Comparison of ENCODE assay signal across 21 cellular contexts in the genomic region with DNA sequence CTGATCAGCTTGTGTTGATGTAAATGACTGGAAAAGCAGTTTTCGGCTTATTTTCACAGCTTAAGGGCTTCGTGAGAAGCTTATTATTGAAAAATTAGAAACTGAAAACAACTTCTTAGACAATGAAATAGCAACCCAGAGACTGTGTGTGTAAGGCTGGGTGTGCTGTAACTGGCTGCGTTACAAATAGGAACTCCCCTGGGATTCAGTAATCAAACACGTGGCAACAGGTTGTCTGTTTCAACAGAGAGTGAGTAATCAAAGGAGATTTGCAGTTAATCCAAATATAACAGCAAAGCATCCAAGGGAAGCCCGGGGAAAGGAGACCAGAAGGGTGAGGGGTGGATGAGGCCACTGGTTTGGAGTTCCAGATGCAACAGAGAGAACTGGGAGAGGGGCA. TPM values are rescaled to one million over a fixed set of nuclear protein-coding genes. Genes with fewer than 3 reads are reported as not detected.
DNase-seq lines count a peak whose midpoint lies in the region; ATAC-seq and TF ChIP-seq lines count a peak whose summit lies in the region.
"Had no signal": no experiment of that assay in that cellular context is flagged by ENCODE, and none has a peak within 500 bp of the region (broad histone marks: within the 10 kb centered on the region; RNA-seq: fewer than 3 reads in every experiment).

No MANE protein-coding gene starts in this region.

- H3K4me3 ChIP-seq in RWPE2 (ENCODE audit: severe bottlenecking), result no peak overlapping the region
- H3K4me3 ChIP-seq in esophagus squamous epithelium, result peak overlapping the region; percentile 1 to 51 (median 32)
- H3K4me3 ChIP-seq in MM.1S (ENCODE audit: low read length), result no peak overlapping the region
- H3K4me3 ChIP-seq: BLaER1, Peyer's patch had no signal

- no peak overlapping the region for H3K4me2 ChIP-seq in MM.1S (ENCODE audit: low read depth, low read length)
- H3K4me2 ChIP-seq: BLaER1, KMS-11 had no signal

- no peak overlapping the region for H2AFZ ChIP-seq in MM.1S (ENCODE audit: low read length)

- no peaks in the 10 kb centered on the region for H3K4me1 Mint-ChIP-seq in activated CD4-positive, alpha-beta T cell treated with anti-CD3 and anti-CD28 coated beads for 36 hours
- H3K4me1 Mint-ChIP-seq: CD4-positive, alpha-beta memory T cell had no signal

- H3K9ac ChIP-seq in MM.1S (ENCODE audit: low read length), result no peak overlapping the region
- H3K9ac ChIP-seq: BLaER1, KMS-11 had no signal

- no peaks in the 10 kb centered on the region for H3K36me3 Mint-ChIP-seq in activated CD4-positive, alpha-beta T cell treated with anti-CD3 and anti-CD28 coated beads for 36 hours (ENCODE audit: low read depth)
- H3K36me3 Mint-ChIP-seq: CD4-positive, alpha-beta memory T cell had no signal

- TF ChIP-seq CTCF in RWPE2 (IDR thresholded peaks at IDR 0.05; ENCODE audit: poor library complexity, severe bottlenecking), result no peak
- TF ChIP-seq CTCF in esophagus squamous epithelium (IDR thresholded peaks at IDR 0.05), result no peak
- no peak for TF ChIP-seq CTCF in MM.1S (IDR thresholded peaks at IDR 0.05; ENCODE audit: low read length)

- intact Hi-C loops in esophagus squamous epithelium (cut with DNase I), result no loop called here
- intact Hi-C loops in activated CD4-positive, alpha-beta T cell treated with anti-CD3 and anti-CD28 coated beads for 36 hours (cut with DNase I, micrococcal nuclease), result no loop called here

- H3K9me3 Mint-ChIP-seq in activated CD4-positive, alpha-beta T cell treated with anti-CD3 and anti-CD28 coated beads for 36 hours (ENCODE audit: low read depth), result peaks cover 2% of the 10 kb centered on the region
- H3K9me3 Mint-ChIP-seq: H9 had no signal

- CTCF ChIA-PET in activated CD4-positive, alpha-beta T cell treated with anti-CD3 and anti-CD28 coated beads for 36 hours (lab: Charles Lee), result no interaction called here

- 28 to 33% methylated on average over 5 of the region's 5 CpGs for WGBS in esophagus squamous epithelium, 2 donors

- H3K36me3 ChIP-seq in RWPE2 (ENCODE audit: low read depth), result no peaks in the 10 kb centered on the region
- no peaks in the 10 kb centered on the region for H3K36me3 ChIP-seq in esophagus squamous epithelium
- no peaks in the 10 kb centered on the region for H3K36me3 ChIP-seq in MM.1S (replicated peaks; ENCODE audit: insufficient read depth, low read length)
- H3K36me3 ChIP-seq: BLaER1, Peyer's patch had no signal

- POLR2A ChIA-PET in activated CD4-positive, alpha-beta T cell treated with anti-CD3 and anti-CD28 coated beads for 36 hours (lab: Charles Lee), result no interaction called here

- H3K4me1 ChIP-seq in RWPE2 (ENCODE audit: insufficient read depth, poor library complexity, severe bottlenecking) (no peaks in the 10 kb centered on the region), esophagus squamous epithelium (peaks cover 0 to 16% (median 0%) of the 10 kb centered on the region in 3 donors), MM.1S (ENCODE audit: low read length) (no peaks in the 10 kb centered on the region)
- H3K4me1 ChIP-seq: Peyer's patch had no signal

- H3K79me2 ChIP-seq in MM.1S (ENCODE audit: low read length), result no peaks in the 10 kb centered on the region

- ATAC-seq in RWPE2 (ENCODE audit: low read depth) (peak; percentile 84), HG03442 (IDR thresholded peaks at IDR 0.05; ENCODE audit: unreplicated experiment) (no peak)
- ATAC-seq in activated CD4-positive, alpha-beta T cell treated with anti-CD3 and anti-CD28 coated beads for 36 hours, result no peak
- ATAC-seq: Right ventricle myocardium inferior had no signal

- DNase-seq in DMS153 (lab: John Stamatoyannopoulos, UW) (peak; percentile 38), DMS153 treated with DMSO at 0.1 percent for 48 hours (lab: John Stamatoyannopoulos, UW; ENCODE audit: unreplicated experiment) (no peak), RWPE2 (ENCODE audit: low spot score) (no peak), esophagus squamous epithelium (lab: John Stamatoyannopoulos, UW) (no peak), putamen (ENCODE audit: low spot score) (no peak), MM.1S (no peak)
- no peak for DNase-seq in activated CD4-positive, alpha-beta T cell treated with anti-CD3 and anti-CD28 coated beads for 36 hours
- DNase-seq: ACHN; CD4-positive, alpha-beta memory T cell; H9; IMR-90; NCI-H1694; NCI-H2081; NCI-H2171 treated with DMSO at 0.1 percent for 48 hours; Peyer's patch had no signal

- H3K9me2 ChIP-seq in MM.1S (replicated peaks; ENCODE audit: insufficient read depth, low read length), result no peaks in the 10 kb centered on the region

- no peak overlapping the region for H3K27ac Mint-ChIP-seq in activated CD4-positive, alpha-beta T cell treated with anti-CD3 and anti-CD28 coated beads for 36 hours
- H3K27ac Mint-ChIP-seq: CD4-positive, alpha-beta memory T cell had no signal

- H3K9me3 ChIP-seq in RWPE2 (ENCODE audit: severe bottlenecking) (no peaks in the 10 kb centered on the region), esophagus squamous epithelium (no peaks in the 10 kb centered on the region), MM.1S (replicated peaks; ENCODE audit: insufficient read depth, low read length) (no peaks in the 10 kb centered on the region)
- H3K9me3 ChIP-seq: BLaER1, Peyer's patch had no signal

- H3F3A ChIP-seq in MM.1S (ENCODE audit: insufficient read depth, low read length), result no peaks in the 10 kb centered on the region

- H4K20me1 ChIP-seq in MM.1S (ENCODE audit: insufficient read depth, low read length), result no peaks in the 10 kb centered on the region

- H3K27me3 Mint-ChIP-seq in activated CD4-positive, alpha-beta T cell treated with anti-CD3 and anti-CD28 coated beads for 36 hours, result no peaks in the 10 kb centered on the region
- H3K27me3 Mint-ChIP-seq: CD4-positive, alpha-beta memory T cell had no signal

- TF ChIP-seq POLR2A in esophagus squamous epithelium (IDR thresholded peaks at IDR 0.05), result no peak

- H3K27me3 ChIP-seq in RWPE2 (ENCODE audit: insufficient read depth, poor library complexity, severe bottlenecking), result peaks cover under 1% of the 10 kb centered on the region
- peaks cover 0 to 35% (median 0%) of the 10 kb centered on the region in 4 donors for H3K27me3 ChIP-seq in esophagus squamous epithelium
- H3K27me3 ChIP-seq in MM.1S (replicated peaks; ENCODE audit: insufficient read depth, low read length), result no peaks in the 10 kb centered on the region
- H3K27me3 ChIP-seq: Peyer's patch had no signal

- H3K27ac ChIP-seq in RWPE2 (ENCODE audit: poor library complexity, severe bottlenecking), result no peak overlapping the region
- peak overlapping the region in 3 of 4 donors; percentile 4 to 70 (median 64) for H3K27ac ChIP-seq in esophagus squamous epithelium
- no peak overlapping the region for H3K27ac ChIP-seq in MM.1S (ENCODE audit: low read length)
- H3K27ac ChIP-seq: 22Rv1, BLaER1, KMS-11, Peyer's patch had no signal

- H3K4me3 Mint-ChIP-seq in activated CD4-positive, alpha-beta T cell treated with anti-CD3 and anti-CD28 coated beads for 36 hours, result no peak overlapping the region
- H3K4me3 Mint-ChIP-seq: CD4-positive, alpha-beta memory T cell; H9 had no signal

RNA-seq across cellular contexts. Expression of gene NTM, which starts 19.2 kb away (rescaled TPM):
- 1 to 10 TPM in 1 of 4 donors, under 1 TPM in 3; 0.21 to 3.2 (median 0.84) TPM for total RNA-seq in esophagus squamous epithelium
- total RNA-seq in activated CD4-positive, alpha-beta T cell treated with anti-CD3 and anti-CD28 coated beads for 36 hours, result not detected
- total RNA-seq: CD4-positive, alpha-beta memory T cell; OCI-LY7 had no signal

Comparison
In these comparisons a context has a peak if more than half of its experiments do, and no peak if none do; other contexts are left out.
1. H3K27ac ChIP-seq: peak in esophagus squamous epithelium (3 of 4); none in RWPE2 (single experiment) and MM.1S (single experiment).
2. H3K4me3 ChIP-seq: peak in esophagus squamous epithelium (4 of 4); none in RWPE2 (single experiment) and MM.1S (single experiment).